In the genomic region with DNA sequence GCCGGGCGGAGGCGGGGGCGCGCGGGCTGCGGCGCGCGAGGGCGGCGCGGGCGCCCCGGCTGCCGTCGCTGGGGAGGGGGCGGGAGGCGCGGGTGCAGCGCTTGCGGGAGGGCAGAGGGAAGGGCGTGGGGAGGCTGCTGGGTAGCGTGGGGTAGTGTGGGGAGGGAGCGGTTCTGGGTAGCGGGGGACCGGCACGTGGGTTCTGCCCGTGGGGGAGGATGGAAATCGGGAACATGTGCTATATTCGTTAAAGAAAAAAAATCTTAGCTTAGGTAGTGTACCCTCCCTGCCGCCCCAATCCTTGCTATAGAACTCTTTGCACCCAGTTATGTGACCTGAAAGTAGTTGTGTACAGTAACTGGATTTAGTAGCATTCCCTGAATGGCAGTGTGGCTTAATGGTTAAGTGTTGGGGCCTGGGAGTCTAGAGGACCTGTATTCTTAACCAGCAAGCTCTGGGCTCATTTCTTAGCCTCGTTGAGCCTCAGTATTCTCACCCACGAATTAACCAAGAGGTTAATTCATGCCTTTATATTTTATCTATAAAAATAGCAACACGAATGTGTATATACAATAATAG, we compare ENCODE assay signal across 8 cellular contexts. TPM values are rescaled to one million over a fixed set of nuclear protein-coding genes. Genes with fewer than 3 reads are reported as not detected.
DNase-seq lines count a peak whose midpoint lies in the region; ATAC-seq, FAIRE-seq and TF ChIP-seq lines count a peak whose summit lies in the region.

No MANE protein-coding gene starts in this region.

- DNase-seq in ELR (ENCODE audit: low read depth) (peak; percentile 46), natural killer cell (no peak), COLO829 (ENCODE audit: low spot score) (no peak), H54 (ENCODE audit: insufficient read length, low spot score) (no peak)
- DNase-seq in activated CD4-positive, alpha-beta T cell treated with anti-CD3 and anti-CD28 coated beads for 4 hours: peak; percentile 65 to 79
- peak; percentile 52 for DNase-seq in stimulated activated naive CD8-positive, alpha-beta T cell treated with anti-CD3 and anti-CD28 coated beads, Interleukin-15, Interleukin-2, amounts not matched to agents 100 U/mL and 50 U/mL, for 24 hours

- peaks cover 31 to 34% of the 10 kb centered on the region in 2 donors for H3K4me1 Mint-ChIP-seq in natural killer cell

- H3K4me1 ChIP-seq in endocrine pancreas (ENCODE audit: control insufficient read depth, insufficient read depth, low read length): peaks cover 11% of the 10 kb centered on the region

- intact Hi-C loops in natural killer cell (cut with micrococcal nuclease): loop anchor here (5.0 kb wide), 1 partner anchor 45 kb away; no protein-coding TSS in a partner anchor

- peak overlapping the region; percentile 93 for H3K4me3 Mint-ChIP-seq in natural killer cell

- no peaks in the 10 kb centered on the region for H3K36me3 ChIP-seq in endocrine pancreas (ENCODE audit: control insufficient read depth, insufficient read depth, low read length)

- H3K9ac ChIP-seq in endocrine pancreas (ENCODE audit: control insufficient read depth, insufficient read depth, low read length): peak overlapping the region; percentile 27

- H3K27ac Mint-ChIP-seq in natural killer cell: peak overlapping the region; percentile 81 to 87

- no peaks in the 10 kb centered on the region for H3K9me3 ChIP-seq in endocrine pancreas (ENCODE audit: control insufficient read depth, low read length)

- TF ChIP-seq POLR2A in H54 (IDR thresholded peaks at IDR 0.05; ENCODE audit: low read depth, low read length): no peak

- no peak for TF ChIP-seq CTCF in natural killer cell (IDR thresholded peaks at IDR 0.05)

- no peak for FAIRE-seq in H54 (lab: Jason Lieb, UNC)

- H3K27me3 Mint-ChIP-seq in natural killer cell (ENCODE audit: low read depth in 2 of 2): no peaks in the 10 kb centered on the region

- ATAC-seq in HG03342 (IDR thresholded peaks at IDR 0.05; ENCODE audit: unreplicated experiment) (peak; percentile 16), natural killer cell (peak in 1 of 3 donors; percentile 44)
- ATAC-seq in stimulated activated naive CD8-positive, alpha-beta T cell treated with anti-CD3 and anti-CD28 coated beads, Interleukin-15, Interleukin-2, amounts not matched to agents 100 U/mL and 50 U/mL, for 24 hours: peak; percentile 48

- no peaks in the 10 kb centered on the region for H3K27me3 ChIP-seq in endocrine pancreas (ENCODE audit: control insufficient read depth, insufficient read depth, low read length)

- H3K36me3 Mint-ChIP-seq in natural killer cell: no peaks in the 10 kb centered on the region

- H3K4me3 ChIP-seq in endocrine pancreas (ENCODE audit: control insufficient read depth, insufficient read depth, low read length): peak overlapping the region; percentile 88

- H3K9me3 Mint-ChIP-seq in natural killer cell: no peaks in the 10 kb centered on the region

RNA-seq across cellular contexts. Expression of a gene that starts 0.6 kb away (rescaled TPM):
- total RNA-seq in natural killer cell: 10 to 100 TPM; 44.1 to 64.0 (median 44.2) TPM

RNA-seq across cellular contexts. Expression of a gene that starts 48.1 kb away (rescaled TPM):
- 1 to 10 TPM; 3.9 to 10.0 (median 8.0) TPM for total RNA-seq in natural killer cell

Comparison
In these comparisons a context has a peak if more than half of its experiments do, and no peak if none do; other contexts are left out.
1. DNase-seq: peak in ELR (single experiment), activated CD4-positive, alpha-beta T cell treated with anti-CD3 and anti-CD28 coated beads for 4 hours (2 of 2) and stimulated activated naive CD8-positive, alpha-beta T cell treated with anti-CD3 and anti-CD28 coated beads, Interleukin-15, Interleukin-2, amounts not matched to agents 100 U/mL and 50 U/mL, for 24 hours (single experiment); none in natural killer cell (single experiment), COLO829 (single experiment) and H54 (single experiment).